20 cellular contexts compared by ENCODE assay signal in genomic region chr19:45998834-45999233, GRCh38. TPM values are rescaled to one million over a fixed set of nuclear protein-coding genes. Genes with fewer than 3 reads are reported as not detected.
DNase-seq lines count a peak whose midpoint lies in the region; ATAC-seq and TF ChIP-seq lines count a peak whose summit lies in the region.
"Had no signal": no experiment of that assay in that cellular context is flagged by ENCODE, and none has a peak within 500 bp of the region (broad histone marks: within the 10 kb centered on the region; RNA-seq: fewer than 3 reads in every experiment).

No MANE protein-coding gene starts in this region.

- H3K27me3 Mint-ChIP-seq in activated T-helper 17 cell treated with anti-CD3 and anti-CD28 coated beads, Interleukin-2, amount 50 U/mL, for 72 hours: no peaks in the 10 kb centered on the region
- H3K27me3 Mint-ChIP-seq in endothelial cell (ENCODE audit: unreplicated experiment) (peaks cover 4% of the 10 kb centered on the region), neural crest cell (ENCODE audit: low read depth) (peaks cover 30% of the 10 kb centered on the region)

- no peaks in the 10 kb centered on the region for H3K9me2 ChIP-seq in MM.1S (replicated peaks; ENCODE audit: insufficient read depth, low read length)

- peak overlapping the region in 9 of 11 experiments; percentile 2 to 58 (median 50); a peak in 11 of 22 replicates for H3K4me2 ChIP-seq in BLaER1 treated with 17β-estradiol and CSF1 and Interleukin-3, amounts not matched to agents 10 nM and 100 nM
- no peak overlapping the region for H3K4me2 ChIP-seq in MM.1S (ENCODE audit: low read depth, low read length)

- TF ChIP-seq CTCF in endothelial cell (IDR thresholded peaks at IDR 0.05; ENCODE audit: unreplicated experiment) (no peak), neural crest cell (conservative IDR thresholded peaks at IDR 0.05) (no peak), MM.1S (IDR thresholded peaks at IDR 0.05; ENCODE audit: low read length) (no peak)

- peaks cover 14% of the 10 kb centered on the region for H3K36me3 Mint-ChIP-seq in activated T-helper 17 cell treated with anti-CD3 and anti-CD28 coated beads, Interleukin-2, amount 50 U/mL, for 72 hours (ENCODE audit: low read depth)
- peaks cover 4% of the 10 kb centered on the region for H3K36me3 Mint-ChIP-seq in endothelial cell (ENCODE audit: low read depth, unreplicated experiment)
- H3K36me3 Mint-ChIP-seq in neural crest cell (ENCODE audit: low read depth): no peaks in the 10 kb centered on the region

- H3K9ac ChIP-seq in BLaER1 treated with 17β-estradiol and CSF1 and Interleukin-3, amounts not matched to agents 10 nM and 100 nM: no peak overlapping the region
- no peak overlapping the region for H3K9ac ChIP-seq in MM.1S (ENCODE audit: low read length)

- H3K4me1 ChIP-seq in BLaER1 treated with 17β-estradiol and CSF1 and Interleukin-3, amounts not matched to agents 10 nM and 100 nM: peaks cover 20 to 44% (median 36%) of the 10 kb centered on the region in 10 experiments
- no peaks in the 10 kb centered on the region for H3K4me1 ChIP-seq in MM.1S (ENCODE audit: low read length)

- H4K20me1 ChIP-seq in BLaER1 treated with 17β-estradiol and CSF1 and Interleukin-3, amounts not matched to agents 10 nM and 100 nM: peaks cover 0 to 55% (median 36%) of the 10 kb centered on the region in 11 experiments; a peak in 19 of 22 replicates
- H4K20me1 ChIP-seq in MM.1S (ENCODE audit: insufficient read depth, low read length): no peaks in the 10 kb centered on the region

- no peaks in the 10 kb centered on the region for H3K9me3 Mint-ChIP-seq in activated T-helper 17 cell treated with anti-CD3 and anti-CD28 coated beads, Interleukin-2, amount 50 U/mL, for 72 hours
- H3K9me3 Mint-ChIP-seq in endothelial cell (ENCODE audit: unreplicated experiment) (no peaks in the 10 kb centered on the region), neural crest cell (no peaks in the 10 kb centered on the region)

- DNase-seq in endothelial cell (ENCODE audit: low spot score) (no peak), neural crest cell (ENCODE audit: low read depth, low spot score) (no peak), dedifferentiated amniotic fluid mesenchymal stem cell (ENCODE audit: extremely low spot score) (no peak), MM.1S (no peak)
- no peak for DNase-seq in activated CD8-positive, alpha-beta memory T cell treated with anti-CD3 and anti-CD28 coated beads, Interleukin-2, amount 50 U/mL, for 4 hours
- DNase-seq: COR-L47, DMS 273 treated with DMSO at 0.1 percent for 48 hours, KG1, MV-4-11, NCI-H187, NCI-H2107, NCI-H510A treated with DMSO at 0.1 percent for 48 hours, NCI-H774, OCI-M1, Right ventricle myocardium superior had no signal

- H3K36me3 ChIP-seq in BLaER1 treated with 17β-estradiol and CSF1 and Interleukin-3, amounts not matched to agents 10 nM and 100 nM: peaks cover 0 to 28% (median 13%) of the 10 kb centered on the region in 11 experiments; a peak in 13 of 22 replicates
- no peaks in the 10 kb centered on the region for H3K36me3 ChIP-seq in MM.1S (replicated peaks; ENCODE audit: insufficient read depth, low read length)

- H3F3A ChIP-seq in MM.1S (ENCODE audit: insufficient read depth, low read length): no peaks in the 10 kb centered on the region

- no peaks in the 10 kb centered on the region for H3K9me3 ChIP-seq in BLaER1 treated with 17β-estradiol and CSF1 and Interleukin-3, amounts not matched to agents 10 nM and 100 nM (replicated peaks in 1 of 11)
- no peaks in the 10 kb centered on the region for H3K9me3 ChIP-seq in MM.1S (replicated peaks; ENCODE audit: insufficient read depth, low read length)

- H3K4me3 Mint-ChIP-seq in activated T-helper 17 cell treated with anti-CD3 and anti-CD28 coated beads, Interleukin-2, amount 50 U/mL, for 72 hours: peak overlapping the region; percentile 79
- H3K4me3 Mint-ChIP-seq in endothelial cell (ENCODE audit: unreplicated experiment): peak overlapping the region; percentile 71
- H3K4me3 Mint-ChIP-seq in neural crest cell: peak overlapping the region; percentile 82

- no peak overlapping the region for H3K27ac ChIP-seq in BLaER1 treated with 17β-estradiol and CSF1 and Interleukin-3, amounts not matched to agents 10 nM and 100 nM
- no peak overlapping the region for H3K27ac ChIP-seq in MM.1S (ENCODE audit: low read length)

- peaks cover 29% of the 10 kb centered on the region for H3K4me1 Mint-ChIP-seq in activated T-helper 17 cell treated with anti-CD3 and anti-CD28 coated beads, Interleukin-2, amount 50 U/mL, for 72 hours
- peaks cover 19% of the 10 kb centered on the region for H3K4me1 Mint-ChIP-seq in endothelial cell (ENCODE audit: unreplicated experiment)
- H3K4me1 Mint-ChIP-seq in neural crest cell: peaks cover 29% of the 10 kb centered on the region

- ATAC-seq in activated T-helper 17 cell treated with anti-CD3 and anti-CD28 coated beads, Interleukin-2, amount 50 U/mL, for 72 hours (replicated peaks): no peak
- no peak for ATAC-seq in GM19035 (IDR thresholded peaks at IDR 0.05; ENCODE audit: unreplicated experiment)

- H3K4me3 ChIP-seq in BLaER1 treated with 17β-estradiol and CSF1 and Interleukin-3, amounts not matched to agents 10 nM and 100 nM: no peak overlapping the region
- no peak overlapping the region for H3K4me3 ChIP-seq in MM.1S (ENCODE audit: low read length)

- peaks cover 21% of the 10 kb centered on the region for H3K79me2 ChIP-seq in MM.1S (ENCODE audit: low read length)

- peaks cover 18 to 31% (median 28%) of the 10 kb centered on the region in 11 experiments for H3K27me3 ChIP-seq in BLaER1 treated with 17β-estradiol and CSF1 and Interleukin-3, amounts not matched to agents 10 nM and 100 nM
- H3K27me3 ChIP-seq in MM.1S (replicated peaks; ENCODE audit: insufficient read depth, low read length): no peaks in the 10 kb centered on the region

- H3K27ac Mint-ChIP-seq in activated T-helper 17 cell treated with anti-CD3 and anti-CD28 coated beads, Interleukin-2, amount 50 U/mL, for 72 hours: peak overlapping the region; percentile 71
- H3K27ac Mint-ChIP-seq in endothelial cell (ENCODE audit: unreplicated experiment) (no peak overlapping the region), neural crest cell (ENCODE audit: unreplicated experiment) (no peak overlapping the region)

- no peak overlapping the region for H2AFZ ChIP-seq in MM.1S (ENCODE audit: low read length)

RNA-seq across cellular contexts. Expression of gene CCDC61, which starts 3.6 kb away (rescaled TPM):
- total RNA-seq in activated T-helper 17 cell treated with anti-CD3 and anti-CD28 coated beads, Interleukin-2, amount 50 U/mL, for 72 hours: 10 to 100 TPM; 24.3 to 27.6 TPM
- total RNA-seq in endothelial cell (ENCODE audit: unreplicated experiment): 9.5 TPM
- 17.6 and 18.1 TPM in 2 replicates for total RNA-seq in neural crest cell

RNA-seq across cellular contexts. Expression of gene PGLYRP1, which starts 24.0 kb away (rescaled TPM):
- total RNA-seq in activated T-helper 17 cell treated with anti-CD3 and anti-CD28 coated beads, Interleukin-2, amount 50 U/mL, for 72 hours: not detected
- total RNA-seq in endothelial cell (ENCODE audit: unreplicated experiment) (0.54 TPM), neural crest cell (not detected in 2 replicates)
- total RNA-seq: A673, H4, Right ventricle myocardium superior had no signal

RNA-seq across cellular contexts. Expression of gene NOVA2, which starts 25.2 kb away (rescaled TPM):
- under 1 TPM in 1 of 2 donors, not detected in 1; 0.03 TPM for total RNA-seq in activated T-helper 17 cell treated with anti-CD3 and anti-CD28 coated beads, Interleukin-2, amount 50 U/mL, for 72 hours
- total RNA-seq in endothelial cell (ENCODE audit: unreplicated experiment) (86.0 TPM), neural crest cell (25.5 and 25.6 TPM in 2 replicates)
- total RNA-seq: A673 had no signal

RNA-seq across cellular contexts. Expression of gene IGFL4, which starts 42.0 kb away (rescaled TPM):
- not detected for total RNA-seq in activated T-helper 17 cell treated with anti-CD3 and anti-CD28 coated beads, Interleukin-2, amount 50 U/mL, for 72 hours
- not detected for total RNA-seq in endothelial cell (ENCODE audit: unreplicated experiment)
- 0.45 and 0.70 TPM in 2 replicates for total RNA-seq in neural crest cell
- total RNA-seq: A673, H4, Right ventricle myocardium superior had no signal

Comparison
In these comparisons a context has a peak if more than half of its experiments do, and no peak if none do; other contexts are left out.
1. RNA of gene NOVA2, which starts 25.2 kb away (total RNA-seq): 86.0 TPM in endothelial cell (single experiment) and 25.5 to 25.6 TPM in neural crest cell; 0.03 TPM in activated T-helper 17 cell treated with anti-CD3 and anti-CD28 coated beads, Interleukin-2, amount 50 U/mL, for 72 hours; every median in the first group is over 10 times any median in the second.
2. Peak in every context shown above with its lines, with median percentiles within 50 percentile points of each other: H3K4me3 Mint-ChIP-seq.